ENCODE assay signal across 13 cellular contexts in genomic region chr17:1143573-1143972, GRCh38. TPM values are rescaled to one million over a fixed set of nuclear protein-coding genes. Genes with fewer than 3 reads are reported as not detected.
A peak's percentile ranks its signal among the peaks of the same experiment; 100 is the strongest.
DNase-seq lines count a peak whose midpoint lies in the region; ATAC-seq and TF ChIP-seq lines count a peak whose summit lies in the region.
"Had no signal": no experiment of that assay in that cellular context is flagged by ENCODE, and none has a peak within 500 bp of the region (broad histone marks: within the 10 kb centered on the region; RNA-seq: fewer than 3 reads in every experiment).

No MANE protein-coding gene starts in this region.

- POLR2A ChIA-PET in HEK293 (lab: Yijun Ruan, JAX): no interaction called here

- H3K4me1 ChIP-seq in HEK293 (ENCODE audit: control insufficient read depth, insufficient read depth, low read length): peaks cover 12% of the 10 kb centered on the region

- DNase-seq in AG08396 (ENCODE audit: low spot score) (peak; percentile 42), WERI-Rb-1 (peak; percentile 85), islet precursor cell (peak; percentile 84), mesenteric fat pad (ENCODE audit: low spot score) (no peak), G401 (ENCODE audit: low spot score) (no peak)
- DNase-seq: activated CD4-positive, alpha-beta T cell treated with anti-CD3 and anti-CD28 coated beads for 36 hours; activated T-cell treated with anti-CD3 and anti-CD28 coated beads, Interleukin-2, amount 50 U/mL, for 4 hours; stimulated activated CD4-positive, alpha-beta T cell treated with anti-CD3 and anti-CD28 coated beads, Interleukin-4, amount 100 ng/mL, for 1 hour; stimulated activated naive B cell treated with anti-CD40 and anti-IgM and Interleukin-4, amounts not matched to agents 10 μg/mL and 1 μg/mL and 100 μg/mL, for 72 hours; T-helper 1 cell had no signal

- in situ Hi-C loops in G401 (cut with HindIII; ENCODE audit: low sequenced_read_pairs): no loop called here

- no peak overlapping the region for H3K4me3 ChIP-seq in HEK293 (ENCODE audit: low read depth, low read length)
- peak overlapping the region; percentile 7 for H3K4me3 ChIP-seq in WERI-Rb-1 (ENCODE audit: low read depth, low read length)

- no peaks in the 10 kb centered on the region for H3K27me3 ChIP-seq in WERI-Rb-1 (ENCODE audit: insufficient read depth, low read depth, severe bottlenecking)

- H3K27ac ChIP-seq in HEK293 (ENCODE audit: extremely low read depth, low read depth, low read length) (no peak overlapping the region), WERI-Rb-1 (peak overlapping the region; percentile 74)

- CTCF ChIA-PET in HEK293 (lab: Yijun Ruan, JAX): interaction anchor here (0.6 to 8.3 kb wide), 8 partner anchors 11 to 163 kb away, joined by 3 to 114 read pairs (median 4); no protein-coding TSS in a partner anchor

- no peak for ATAC-seq in GM21717 (IDR thresholded peaks at IDR 0.05; ENCODE audit: unreplicated experiment)
- no peak for ATAC-seq in GM19463 (IDR thresholded peaks at IDR 0.05; ENCODE audit: unreplicated experiment)
- ATAC-seq: activated CD4-positive, alpha-beta T cell treated with anti-CD3 and anti-CD28 coated beads for 36 hours; activated T-cell treated with anti-CD3 and anti-CD28 coated beads, Interleukin-2, amount 50 U/mL, for 4 hours; stimulated activated naive B cell treated with anti-CD40 and anti-IgM and Interleukin-4, amounts not matched to agents 10 μg/mL and 1 μg/mL and 100 μg/mL, for 72 hours had no signal

- TF ChIP-seq CTCF in HEK293 (tag by site-specific recombination; IDR thresholded peaks at IDR 0.05): no peak
- no peak for TF ChIP-seq CTCF in WERI-Rb-1 (IDR thresholded peaks at IDR 0.05; ENCODE audit: low read depth, low read length)

- H3K36me3 ChIP-seq in HEK293 (ENCODE audit: control insufficient read depth in 2 of 2, insufficient read depth in 1 of 2, low read length in 2 of 2): peaks cover 0 to 4% of the 10 kb centered on the region in 2 experiments; a peak in 1 of 3 replicates
- no peaks in the 10 kb centered on the region for H3K36me3 ChIP-seq in WERI-Rb-1

- H3K9me3 ChIP-seq in HEK293 (ENCODE audit: control insufficient read depth, insufficient read depth, low read depth, low read length): no peaks in the 10 kb centered on the region
- no peaks in the 10 kb centered on the region for H3K9me3 ChIP-seq in WERI-Rb-1 (ENCODE audit: severe bottlenecking)

TF ChIP-seq in HEK293, 187 proteins besides CTCF, POLR2A, EP300 and RAD21:
- TF ChIP-seq, protein P1, sequence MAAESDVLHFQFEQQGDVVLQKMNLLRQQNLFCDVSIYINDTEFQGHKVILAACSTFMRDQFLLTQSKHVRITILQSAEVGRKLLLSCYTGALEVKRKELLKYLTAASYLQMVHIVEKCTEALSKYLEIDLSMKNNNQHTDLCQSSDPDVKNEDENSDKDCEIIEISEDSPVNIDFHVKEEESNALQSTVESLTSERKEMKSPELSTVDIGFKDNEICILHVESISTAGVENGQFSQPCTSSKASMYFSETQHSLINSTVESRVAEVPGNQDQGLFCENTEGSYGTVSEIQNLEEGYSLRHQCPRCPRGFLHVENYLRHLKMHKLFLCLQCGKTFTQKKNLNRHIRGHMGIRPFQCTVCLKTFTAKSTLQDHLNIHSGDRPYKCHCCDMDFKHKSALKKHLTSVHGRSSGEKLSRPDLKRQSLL (tag by site-specific recombination; IDR thresholded peaks at IDR 0.05): peak; percentile 80
- TF ChIP-seq ZNF639 (tag by site-specific recombination; IDR thresholded peaks at IDR 0.05) (no peak), ZBTB17 (tag by site-specific recombination; IDR thresholded peaks at IDR 0.05) (peak; percentile 77), TRIM28 (IDR thresholded peaks at IDR 0.05; ENCODE audit: borderline replicate concordance, low read length) (no peak), ZNF600 (tag by site-specific recombination; IDR thresholded peaks at IDR 0.05) (peak; percentile 87), KLF16 (tag by site-specific recombination; IDR thresholded peaks at IDR 0.05) (no peak), GLIS1 (tag by site-specific recombination; IDR thresholded peaks at IDR 0.05) (0 out of 2 replicates have a peak, but pooled peaks have one; percentile 30), MZF1 (tag by site-specific recombination; IDR thresholded peaks at IDR 0.05; ENCODE audit: borderline replicate concordance) (0 out of 2 replicates have a peak, but pooled peaks have one; percentile 72)

RNA-seq across cellular contexts. Expression of gene ABR, which starts 36.2 kb away (rescaled TPM):
- 103 TPM for total RNA-seq in mesenteric fat pad
- total RNA-seq in G401 (2014; rRNA removed; shearing (Covaris generic)): 118 and 128 TPM in 2 replicates

Comparison
In these comparisons a context has a peak if more than half of its experiments do, and no peak if none do; other contexts are left out.
1. DNase-seq: peak in AG08396 (single experiment), WERI-Rb-1 (single experiment) and islet precursor cell (single experiment); none in mesenteric fat pad (single experiment) and G401 (single experiment).